ENCODE assay signal across 14 cellular contexts in genomic region chr2:240466579-240467148, GRCh38. TPM values are rescaled to one million over a fixed set of nuclear protein-coding genes. Genes with fewer than 3 reads are reported as not detected.
DNase-seq lines count a peak whose midpoint lies in the region; ATAC-seq and TF ChIP-seq lines count a peak whose summit lies in the region.
"Had no signal": no experiment of that assay in that cellular context is flagged by ENCODE, and none has a peak within 500 bp of the region (broad histone marks: within the 10 kb centered on the region; RNA-seq: fewer than 3 reads in every experiment).

No MANE protein-coding gene starts in this region.

- TF ChIP-seq POLR2A in Peyer's patch (IDR thresholded peaks at IDR 0.05), result no peak

- TF ChIP-seq CTCF in Peyer's patch (IDR thresholded peaks at IDR 0.05), result no peak
- TF ChIP-seq CTCF in heart right ventricle (IDR thresholded peaks at IDR 0.05), result no peak

- no peaks in the 10 kb centered on the region for H3K27me3 ChIP-seq in Peyer's patch
- H3K27me3 ChIP-seq in heart right ventricle, result no peaks in the 10 kb centered on the region
- H3K27me3 ChIP-seq: tibial nerve had no signal

- intact Hi-C loops in heart right ventricle (cut with DNase I), result no loop called here

- no peak overlapping the region for H3K4me3 ChIP-seq in Peyer's patch
- no peak overlapping the region for H3K4me3 ChIP-seq in heart right ventricle
- H3K4me3 ChIP-seq: skin epidermis, tibial nerve had no signal

- DNase-seq in activated CD4-positive, alpha-beta T cell treated with anti-CD3 and anti-CD28 coated beads, Interleukin-2, amount 50 U/mL, for 1 hour, result peak; percentile 0
- no peak for DNase-seq in activated CD4-positive, alpha-beta T cell treated with anti-CD3 and anti-CD28 coated beads for 1 hour
- DNase-seq in Peyer's patch, result peak in 2 of 3 donors; percentile 10 to 42
- peak; percentile 3 to 9 for DNase-seq in heart right ventricle
- peak; percentile 34 for DNase-seq in retina
- DNase-seq: DMS 273 treated with DMSO at 0.1 percent for 48 hours, NCI-H1105 treated with DMSO at 0.1 percent for 48 hours, NCI-H526, SHP77 had no signal

- H3K27ac ChIP-seq in Peyer's patch, result no peak overlapping the region
- H3K27ac ChIP-seq in heart right ventricle, result peak overlapping the region in 9 of 10 donors; percentile 20 to 81 (median 70)
- H3K27ac ChIP-seq: skin epidermis, tibial nerve had no signal

- 82 to 85% methylated on average over 19 of the region's 19 CpGs for WGBS in heart right ventricle, 2 donors

- no peaks in the 10 kb centered on the region for H3K36me3 ChIP-seq in Peyer's patch
- H3K36me3 ChIP-seq in heart right ventricle, result peaks cover 0 to 36% (median 9%) of the 10 kb centered on the region in 9 donors

- H3K4me1 ChIP-seq in Peyer's patch (no peaks in the 10 kb centered on the region), heart right ventricle (peaks cover 0 to 16% (median 10%) of the 10 kb centered on the region in 9 donors)
- H3K4me1 ChIP-seq: tibial nerve had no signal

- ATAC-seq in heart right ventricle, result peak in 5 of 8 donors; percentile 0 to 10 (median 5)
- ATAC-seq in HG02623 (IDR thresholded peaks at IDR 0.05; ENCODE audit: unreplicated experiment), result no peak
- no peak for ATAC-seq in HG02759 (IDR thresholded peaks at IDR 0.05; ENCODE audit: unreplicated experiment)
- no peak for ATAC-seq in GM18858 (IDR thresholded peaks at IDR 0.05; ENCODE audit: unreplicated experiment)

- no peaks in the 10 kb centered on the region for H3K9me3 ChIP-seq in Peyer's patch
- H3K9me3 ChIP-seq in heart right ventricle, result peaks cover 0 to under 1% (median 0%) of the 10 kb centered on the region in 11 donors
- H3K9me3 ChIP-seq: tibial nerve had no signal

RNA-seq across cellular contexts. Expression of gene GPC1, which starts 31.2 kb away (rescaled TPM):
- total RNA-seq in Peyer's patch (10 to 100 TPM in 1 of 4 donors, 1 to 10 TPM in 3; 4.4 to 18.2 (median 7.1) TPM), heart right ventricle (100 to 1,000 TPM; 161 to 287 (median 185) TPM)
- polyA plus RNA-seq in heart right ventricle, result 100 to 1,000 TPM; 104 to 156 TPM

Comparison
In these comparisons a context has a peak if more than half of its experiments do, and no peak if none do; other contexts are left out.
1. H3K27ac ChIP-seq: peak in heart right ventricle (9 of 10); none in Peyer's patch (0 of 4).
2. ATAC-seq: peak in heart right ventricle (5 of 8); none in HG02623 (single experiment), HG02759 (single experiment) and GM18858 (single experiment).
3. RNA of gene GPC1, which starts 31.2 kb away (total RNA-seq): 161 to 287 TPM in heart right ventricle; 4.4 to 18.2 TPM in Peyer's patch; every median in the first group is over 4 times any median in the second.